Comparison of ENCODE assay signal across 5 cellular contexts in genomic region chr16:15409476-15409875, GRCh38. TPM values are rescaled to one million over a fixed set of nuclear protein-coding genes. Genes with fewer than 3 reads are reported as not detected.
"Had no signal": no experiment of that assay in that cellular context is flagged by ENCODE, and none has a peak within 500 bp of the region (broad histone marks: within the 10 kb centered on the region; RNA-seq: fewer than 3 reads in every experiment).

No MANE protein-coding gene starts in this region.

RNA-seq across cellular contexts. Expression of gene MPV17L, which starts 13.9 kb away (rescaled TPM):
- total RNA-seq: activated naive CD4-positive, alpha-beta T cell treated with anti-CD3 and anti-CD28 coated beads for 36 hours; activated naive CD4-positive, alpha-beta T cell treated with anti-CD3 and anti-CD28 coated beads, Interleukin-2, amount 50 U/mL, for 72 hours; activated naive CD8-positive, alpha-beta T cell treated with anti-CD3 and anti-CD28 coated beads, Interleukin-2, amount 10 ng/mL, durations not matched to agents 7 days and 5 days; activated T-helper 17 cell treated with anti-CD3 and anti-CD28 coated beads, Interleukin-2, amount 50 U/mL, for 72 hours had no signal

RNA-seq across cellular contexts. Expression of gene NPIPA5, which starts 31.4 kb away (rescaled TPM):
- total RNA-seq: ascending aorta had no signal
